ENCODE assay signal across 1 cellular context in genomic region chr2:215423928-215424540, GRCh38.
TF ChIP-seq lines count a peak whose summit lies in the region.

No MANE protein-coding gene starts in this region.

TF ChIP-seq in K562, 482 proteins besides CTCF, POLR2A, EP300 and RAD21 (continued from another document):
- TF ChIP-seq SUPT5H (IDR thresholded peaks at IDR 0.05) (no peak), ARID1B (IDR thresholded peaks at IDR 0.05) (peak; percentile 49), RBFOX2 (IDR thresholded peaks at IDR 0.05; ENCODE audit: low read depth, low read length) (no peak), NR2C2 (CRISPR knock-in tag; IDR thresholded peaks at IDR 0.05) (no peak), NR2C2 (tag; IDR thresholded peaks at IDR 0.05) (no peak), CCNT2 (IDR thresholded peaks at IDR 0.05; ENCODE audit: borderline replicate concordance, extremely low read depth, insufficient read length, low read depth, low read length) (no peak), NR3C1 (CRISPR knock-in tag; IDR thresholded peaks at IDR 0.05) (no peak), LCOR (CRISPR knock-in tag; IDR thresholded peaks at IDR 0.05) (no peak), TAF15 (IDR thresholded peaks at IDR 0.05; ENCODE audit: low read depth, low read length) (no peak), FOXA3 (CRISPR knock-in tag; conservative IDR thresholded peaks at IDR 0.05 in 1 of 2, IDR thresholded peaks at IDR 0.05 in 1 of 2) (0 out of 4 replicates have a peak, but pooled peaks of 1 of the 2 experiments have one; percentile 11), TAL1 (IDR thresholded peaks at IDR 0.05) (peak; percentile 50)
- TF ChIP-seq, protein P1, sequence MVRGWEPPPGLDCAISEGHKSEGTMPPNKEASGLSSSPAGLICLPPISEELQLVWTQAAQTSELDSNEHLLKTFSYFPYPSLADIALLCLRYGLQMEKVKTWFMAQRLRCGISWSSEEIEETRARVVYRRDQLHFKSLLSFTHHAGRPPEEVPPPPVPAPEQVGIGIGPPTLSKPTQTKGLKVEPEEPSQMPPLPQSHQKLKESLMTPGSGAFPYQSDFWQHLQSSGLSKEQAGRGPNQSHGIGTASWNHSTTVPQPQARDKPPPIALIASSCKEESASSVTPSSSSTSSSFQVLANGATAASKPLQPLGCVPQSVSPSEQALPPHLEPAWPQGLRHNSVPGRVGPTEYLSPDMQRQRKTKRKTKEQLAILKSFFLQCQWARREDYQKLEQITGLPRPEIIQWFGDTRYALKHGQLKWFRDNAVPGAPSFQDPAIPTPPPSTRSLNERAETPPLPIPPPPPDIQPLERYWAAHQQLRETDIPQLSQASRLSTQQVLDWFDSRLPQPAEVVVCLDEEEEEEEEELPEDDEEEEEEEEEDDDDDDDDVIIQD (CRISPR knock-in tag; IDR thresholded peaks at IDR 0.05): no peak
